Comparison of ENCODE assay signal across 14 cellular contexts in genomic region chr6:111949546-111949945, GRCh38.
"Had no signal": no experiment of that assay in that cellular context is flagged by ENCODE, and none has a peak within 500 bp of the region (broad histone marks: within the 10 kb centered on the region; RNA-seq: fewer than 3 reads in every experiment).

No MANE protein-coding gene starts in this region.

- H3K4me3 ChIP-seq: adrenal gland, breast epithelium, lower lobe of right lung, spleen, thoracic aorta had no signal

- H3K4me1 ChIP-seq: adrenal gland, breast epithelium had no signal

- H3K36me3 ChIP-seq: adrenal gland, breast epithelium, lower lobe of right lung, spleen, thoracic aorta had no signal

- H3K27me3 ChIP-seq: adrenal gland, breast epithelium had no signal

- H3K9me3 ChIP-seq: adrenal gland, breast epithelium, lower lobe of right lung, spleen, thoracic aorta had no signal

- DNase-seq: activated gamma-delta T cell; adrenal gland; cerebellar nuclear complex; cortex of kidney; left colon; lower lobe of right lung; nucleus accumbens; posterior cingulate gyrus; spleen; stimulated activated naive B cell treated with anti-CD40 and anti-IgM and Interleukin-4, amounts not matched to agents 10 μg/mL and 1 μg/mL and 100 μg/mL, for 72 hours; T-cell; T1000 had no signal

- H3K27ac ChIP-seq: adrenal gland, breast epithelium, lower lobe of right lung, spleen, thoracic aorta had no signal
